Comparison of ENCODE assay signal across 31 cellular contexts in the genomic region with DNA sequence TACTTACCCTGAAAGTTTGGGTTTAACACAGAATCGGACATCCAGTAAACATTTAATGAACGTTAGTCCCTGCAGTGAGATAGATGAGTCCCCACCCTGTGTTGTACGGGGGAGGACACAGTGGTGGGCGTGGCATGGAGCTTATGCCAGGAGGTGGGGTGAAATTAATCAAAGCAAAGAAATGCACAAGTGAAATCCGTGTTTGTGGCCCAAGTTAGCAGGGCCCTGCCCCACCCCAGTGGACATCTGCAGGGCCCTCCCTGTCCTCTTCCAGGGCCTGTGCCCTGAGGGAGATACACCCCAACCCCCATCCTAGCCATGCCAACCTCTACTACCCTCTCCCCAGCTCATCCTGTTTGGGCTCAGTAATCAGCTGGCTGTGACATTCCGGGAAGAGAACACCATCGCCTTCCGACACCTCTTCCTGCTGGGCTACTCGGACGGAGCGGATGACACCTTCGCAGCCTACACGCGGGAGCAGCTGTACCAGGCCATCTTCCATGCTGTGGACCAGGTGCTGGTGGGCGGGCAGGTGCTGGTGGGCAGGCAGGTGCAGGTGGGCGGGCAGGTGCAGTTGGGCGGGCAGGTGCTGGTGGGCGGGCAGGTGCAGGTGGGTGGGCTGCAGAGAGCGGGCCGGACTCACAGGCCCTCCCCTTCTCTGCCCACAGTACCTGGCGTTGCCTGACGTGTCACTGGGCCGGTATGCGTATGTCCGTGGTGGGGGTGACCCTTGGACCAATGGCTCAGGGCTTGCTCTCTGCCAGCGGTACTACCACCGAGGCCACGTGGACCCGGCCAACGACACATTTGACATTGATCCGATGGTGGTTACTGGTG.
"Had no signal": no experiment of that assay in that cellular context is flagged by ENCODE, and none has a peak within 500 bp of the region (broad histone marks: within the 10 kb centered on the region; RNA-seq: fewer than 3 reads in every experiment).

No MANE protein-coding gene starts in this region.

- H3K36me3 Mint-ChIP-seq: activated naive CD4-positive, alpha-beta T cell treated with anti-CD3 and anti-CD28 coated beads, Interleukin-2, amount 50 U/mL, for 72 hours had no signal

- DNase-seq: activated CD4-positive, alpha-beta T cell treated with anti-CD3 and anti-CD28 coated beads for 4 hours; activated CD8-positive, alpha-beta memory T cell treated with anti-CD3 and anti-CD28 coated beads, Interleukin-2, amount 50 U/mL, for 4 hours; activated CD8-positive, alpha-beta T cell treated with anti-CD3 and anti-CD28 coated beads for 36 hours; activated effector memory CD4-positive, alpha-beta T cell treated with Interleukin-2 at 50 U/mL for 16 hours; activated naive CD4-positive, alpha-beta T cell treated with Interleukin-2 at 50 U/mL for 16 hours; activated naive CD8-positive, alpha-beta T cell treated with anti-CD3 and anti-CD28 coated beads, Interleukin-2, amount 50 U/mL, for 24 hours; activated T-cell treated with anti-CD3 and anti-CD28 coated beads, Interleukin-2, amount 50 U/mL, for 1 hour; amniotic stem cell; Karpas-422; NCI-H1105 treated with DMSO at 0.1 percent for 48 hours; NCI-H1436 treated with DMSO at 0.1 percent for 48 hours; NCI-H187 treated with DMSO at 0.1 percent for 48 hours; NCI-H2107; NCI-H2171 treated with DMSO at 0.1 percent for 48 hours; NCI-H226; NCI-H526; NCI-H82; OCI-M1; RPMI8226; T-cell; T-helper 2 cell; T1000 had no signal

- H3K9me3 Mint-ChIP-seq: activated CD8-positive, alpha-beta T cell treated with anti-CD3 and anti-CD28 coated beads for 36 hours; activated naive CD4-positive, alpha-beta T cell treated with anti-CD3 and anti-CD28 coated beads, Interleukin-2, amount 50 U/mL, for 72 hours; activated naive CD8-positive, alpha-beta T cell treated with anti-CD3 and anti-CD28 coated beads, Interleukin-2, amount 50 U/mL, for 24 hours; brain; central memory CD8-positive, alpha-beta T cell; T-cell had no signal

- H3K4me3 Mint-ChIP-seq: activated CD8-positive, alpha-beta T cell treated with anti-CD3 and anti-CD28 coated beads for 36 hours; activated naive CD8-positive, alpha-beta T cell treated with anti-CD3 and anti-CD28 coated beads, Interleukin-2, amount 50 U/mL, for 24 hours; brain; central memory CD8-positive, alpha-beta T cell; T-cell had no signal

- H3K27me3 Mint-ChIP-seq: activated CD8-positive, alpha-beta T cell treated with anti-CD3 and anti-CD28 coated beads for 36 hours; activated naive CD8-positive, alpha-beta T cell treated with anti-CD3 and anti-CD28 coated beads, Interleukin-2, amount 50 U/mL, for 24 hours; central memory CD8-positive, alpha-beta T cell; T-cell had no signal

- H3K27ac ChIP-seq: SK-N-MC had no signal

- H3K4me3 ChIP-seq: SK-N-MC had no signal

- H3K27ac Mint-ChIP-seq: activated CD8-positive, alpha-beta T cell treated with anti-CD3 and anti-CD28 coated beads for 36 hours; activated naive CD4-positive, alpha-beta T cell treated with anti-CD3 and anti-CD28 coated beads, Interleukin-2, amount 50 U/mL, for 72 hours; activated naive CD8-positive, alpha-beta T cell treated with anti-CD3 and anti-CD28 coated beads, Interleukin-2, amount 50 U/mL, for 24 hours; brain; T-cell had no signal

- FAIRE-seq: astrocyte, TTC549 had no signal

- ATAC-seq: activated CD4-positive, CD25-positive, alpha-beta regulatory T cell treated with anti-CD3 and anti-CD28 coated beads, Interleukin-2, amount 50 U/mL, for 24 hours; activated CD8-positive, alpha-beta T cell treated with anti-CD3 and anti-CD28 coated beads for 36 hours; activated naive CD4-positive, alpha-beta T cell treated with anti-CD3 and anti-CD28 coated beads, Interleukin-2, amount 50 U/mL, for 72 hours; activated naive CD8-positive, alpha-beta T cell treated with anti-CD3 and anti-CD28 coated beads, Interleukin-2, amount 50 U/mL, for 24 hours; Panc1; Right ventricle myocardium inferior; T-cell had no signal
